1 cellular context compared by ENCODE assay signal in the genomic region with DNA sequence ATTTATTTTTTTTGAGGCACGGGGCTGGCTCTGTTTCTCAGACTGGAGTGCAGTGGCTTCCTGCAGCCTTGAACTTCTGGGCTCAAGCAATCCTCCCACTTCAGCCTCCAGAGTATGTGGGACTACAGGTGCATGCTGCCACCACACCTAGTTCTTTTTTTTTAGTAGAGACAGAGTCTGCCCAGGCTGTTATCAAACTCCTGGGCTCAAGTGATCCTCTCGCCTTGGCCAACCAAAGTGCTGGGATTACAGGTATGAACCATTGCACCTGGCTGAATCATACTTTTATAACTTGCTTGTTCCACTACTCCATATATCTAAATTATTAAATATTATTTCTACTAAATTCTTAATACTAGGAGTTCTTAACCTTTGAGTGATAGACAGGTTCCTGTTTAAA.
TF ChIP-seq lines count a peak whose summit lies in the region.

No MANE protein-coding gene starts in this region.

TF ChIP-seq in SK-N-SH, 30 proteins besides CTCF, POLR2A, EP300 and RAD21:
- TF ChIP-seq, protein P1, sequence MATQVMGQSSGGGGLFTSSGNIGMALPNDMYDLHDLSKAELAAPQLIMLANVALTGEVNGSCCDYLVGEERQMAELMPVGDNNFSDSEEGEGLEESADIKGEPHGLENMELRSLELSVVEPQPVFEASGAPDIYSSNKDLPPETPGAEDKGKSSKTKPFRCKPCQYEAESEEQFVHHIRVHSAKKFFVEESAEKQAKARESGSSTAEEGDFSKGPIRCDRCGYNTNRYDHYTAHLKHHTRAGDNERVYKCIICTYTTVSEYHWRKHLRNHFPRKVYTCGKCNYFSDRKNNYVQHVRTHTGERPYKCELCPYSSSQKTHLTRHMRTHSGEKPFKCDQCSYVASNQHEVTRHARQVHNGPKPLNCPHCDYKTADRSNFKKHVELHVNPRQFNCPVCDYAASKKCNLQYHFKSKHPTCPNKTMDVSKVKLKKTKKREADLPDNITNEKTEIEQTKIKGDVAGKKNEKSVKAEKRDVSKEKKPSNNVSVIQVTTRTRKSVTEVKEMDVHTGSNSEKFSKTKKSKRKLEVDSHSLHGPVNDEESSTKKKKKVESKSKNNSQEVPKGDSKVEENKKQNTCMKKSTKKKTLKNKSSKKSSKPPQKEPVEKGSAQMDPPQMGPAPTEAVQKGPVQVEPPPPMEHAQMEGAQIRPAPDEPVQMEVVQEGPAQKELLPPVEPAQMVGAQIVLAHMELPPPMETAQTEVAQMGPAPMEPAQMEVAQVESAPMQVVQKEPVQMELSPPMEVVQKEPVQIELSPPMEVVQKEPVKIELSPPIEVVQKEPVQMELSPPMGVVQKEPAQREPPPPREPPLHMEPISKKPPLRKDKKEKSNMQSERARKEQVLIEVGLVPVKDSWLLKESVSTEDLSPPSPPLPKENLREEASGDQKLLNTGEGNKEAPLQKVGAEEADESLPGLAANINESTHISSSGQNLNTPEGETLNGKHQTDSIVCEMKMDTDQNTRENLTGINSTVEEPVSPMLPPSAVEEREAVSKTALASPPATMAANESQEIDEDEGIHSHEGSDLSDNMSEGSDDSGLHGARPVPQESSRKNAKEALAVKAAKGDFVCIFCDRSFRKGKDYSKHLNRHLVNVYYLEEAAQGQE (IDR thresholded peaks at IDR 0.05; ENCODE audit: low read depth, low read length) = no peak
- TF ChIP-seq, protein P2, sequence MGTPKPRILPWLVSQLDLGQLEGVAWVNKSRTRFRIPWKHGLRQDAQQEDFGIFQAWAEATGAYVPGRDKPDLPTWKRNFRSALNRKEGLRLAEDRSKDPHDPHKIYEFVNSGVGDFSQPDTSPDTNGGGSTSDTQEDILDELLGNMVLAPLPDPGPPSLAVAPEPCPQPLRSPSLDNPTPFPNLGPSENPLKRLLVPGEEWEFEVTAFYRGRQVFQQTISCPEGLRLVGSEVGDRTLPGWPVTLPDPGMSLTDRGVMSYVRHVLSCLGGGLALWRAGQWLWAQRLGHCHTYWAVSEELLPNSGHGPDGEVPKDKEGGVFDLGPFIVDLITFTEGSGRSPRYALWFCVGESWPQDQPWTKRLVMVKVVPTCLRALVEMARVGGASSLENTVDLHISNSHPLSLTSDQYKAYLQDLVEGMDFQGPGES (IDR thresholded peaks at IDR 0.05; ENCODE audit: low read depth, low read length) = no peak
- TF ChIP-seq RFX5 (IDR thresholded peaks at IDR 0.05; ENCODE audit: low read length) = no peak
- no peak for TF ChIP-seq FOXM1 (IDR thresholded peaks at IDR 0.05; ENCODE audit: low read depth)
- no peak for TF ChIP-seq TCF12 (IDR thresholded peaks at IDR 0.05)
- TF ChIP-seq ELF1 (IDR thresholded peaks at IDR 0.05) = no peak
- TF ChIP-seq SMC3 (IDR thresholded peaks at IDR 0.05; ENCODE audit: low read depth, low read length) = no peak
- TF ChIP-seq EZH2phosphoT487 (IDR thresholded peaks at IDR 0.05; ENCODE audit: borderline replicate concordance, low read depth) = no peak
- no peak for TF ChIP-seq SIN3A (IDR thresholded peaks at IDR 0.05; ENCODE audit: borderline replicate concordance, low read depth, low read length)
- TF ChIP-seq NFIC (IDR thresholded peaks at IDR 0.05; ENCODE audit: borderline replicate concordance) = no peak
- TF ChIP-seq, protein P3, sequence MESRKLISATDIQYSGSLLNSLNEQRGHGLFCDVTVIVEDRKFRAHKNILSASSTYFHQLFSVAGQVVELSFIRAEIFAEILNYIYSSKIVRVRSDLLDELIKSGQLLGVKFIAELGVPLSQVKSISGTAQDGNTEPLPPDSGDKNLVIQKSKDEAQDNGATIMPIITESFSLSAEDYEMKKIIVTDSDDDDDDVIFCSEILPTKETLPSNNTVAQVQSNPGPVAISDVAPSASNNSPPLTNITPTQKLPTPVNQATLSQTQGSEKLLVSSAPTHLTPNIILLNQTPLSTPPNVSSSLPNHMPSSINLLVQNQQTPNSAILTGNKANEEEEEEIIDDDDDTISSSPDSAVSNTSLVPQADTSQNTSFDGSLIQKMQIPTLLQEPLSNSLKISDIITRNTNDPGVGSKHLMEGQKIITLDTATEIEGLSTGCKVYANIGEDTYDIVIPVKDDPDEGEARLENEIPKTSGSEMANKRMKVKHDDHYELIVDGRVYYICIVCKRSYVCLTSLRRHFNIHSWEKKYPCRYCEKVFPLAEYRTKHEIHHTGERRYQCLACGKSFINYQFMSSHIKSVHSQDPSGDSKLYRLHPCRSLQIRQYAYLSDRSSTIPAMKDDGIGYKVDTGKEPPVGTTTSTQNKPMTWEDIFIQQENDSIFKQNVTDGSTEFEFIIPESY (IDR thresholded peaks at IDR 0.05; ENCODE audit: borderline replicate concordance, low read depth) = no peak
- no peak for TF ChIP-seq TEAD4 (IDR thresholded peaks at IDR 0.05; ENCODE audit: borderline replicate concordance, insufficient read depth)
- TF ChIP-seq RCOR1 (IDR thresholded peaks at IDR 0.05; ENCODE audit: low read length) = no peak
- no peak for TF ChIP-seq PBX3 (IDR thresholded peaks at IDR 0.05)
- TF ChIP-seq, protein P4, sequence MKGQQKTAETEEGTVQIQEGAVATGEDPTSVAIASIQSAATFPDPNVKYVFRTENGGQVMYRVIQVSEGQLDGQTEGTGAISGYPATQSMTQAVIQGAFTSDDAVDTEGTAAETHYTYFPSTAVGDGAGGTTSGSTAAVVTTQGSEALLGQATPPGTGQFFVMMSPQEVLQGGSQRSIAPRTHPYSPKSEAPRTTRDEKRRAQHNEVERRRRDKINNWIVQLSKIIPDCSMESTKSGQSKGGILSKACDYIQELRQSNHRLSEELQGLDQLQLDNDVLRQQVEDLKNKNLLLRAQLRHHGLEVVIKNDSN (IDR thresholded peaks at IDR 0.05; ENCODE audit: borderline replicate concordance, low read depth) = no peak
